In genomic region chr5:158589939-158590338, GRCh38 we compare ENCODE assay signal across 24 cellular contexts.
DNase-seq lines count a peak whose midpoint lies in the region; ATAC-seq lines count a peak whose summit lies in the region.
"Had no signal": no experiment of that assay in that cellular context is flagged by ENCODE, and none has a peak within 500 bp of the region (broad histone marks: within the 10 kb centered on the region; RNA-seq: fewer than 3 reads in every experiment).

No MANE protein-coding gene starts in this region.

- H3K4me1 Mint-ChIP-seq in naive B cell: peaks cover 15 to 23% (median 20%) of the 10 kb centered on the region in 3 donors
- H3K4me1 Mint-ChIP-seq: activated naive CD4-positive, alpha-beta T cell treated with anti-CD3 and anti-CD28 coated beads, Interleukin-2, amount 10 ng/mL, durations not matched to agents 7 days and 5 days; CD4-positive, alpha-beta memory T cell had no signal

- DNase-seq in GF-D8 (lab: John Stamatoyannopoulos, UW): peak; percentile 25
- DNase-seq in M059J (ENCODE audit: low read depth): peak; percentile 5
- peak; percentile 29 for DNase-seq in astrocyte of the hippocampus (ENCODE audit: low read depth, low spot score)
- DNase-seq in naive B cell: no peak
- no peak for DNase-seq in substantia nigra (lab: John Stamatoyannopoulos, UW)
- no peak for DNase-seq in 8988T
- no peak for DNase-seq in activated CD4-positive, alpha-beta T cell treated with anti-CD3 and anti-CD28 coated beads for 1 hour
- DNase-seq: activated naive CD4-positive, alpha-beta T cell treated with anti-CD3 and anti-CD28 coated beads, Interleukin-2, amount 10 ng/mL, durations not matched to agents 7 days and 5 days; activated T-cell treated with anti-CD3 and anti-CD28 coated beads, Interleukin-2, amount 50 U/mL, for 72 hours; amygdala; CD4-positive, alpha-beta memory T cell; DMS 273 treated with DMSO at 0.1 percent for 48 hours; GDM1; GM23248; NCI-H1436; NCI-H2171; NCI-H524 treated with DMSO at 0.1 percent for 48 hours; T-helper 1 cell; trophoblast cell had no signal

- H3K27ac Mint-ChIP-seq in naive B cell: peak overlapping the region in 1 of 6 donors; percentile 75
- H3K27ac Mint-ChIP-seq: activated naive CD4-positive, alpha-beta T cell treated with anti-CD3 and anti-CD28 coated beads, Interleukin-2, amount 10 ng/mL, durations not matched to agents 7 days and 5 days; activated T-cell treated with anti-CD3 and anti-CD28 coated beads, Interleukin-2, amount 50 U/mL, for 72 hours; CD4-positive, alpha-beta memory T cell had no signal

- peak; percentile 65 to 67 for ATAC-seq in naive B cell (ENCODE audit: low read depth in 2 of 2)
- no peak for ATAC-seq in HG02610 (IDR thresholded peaks at IDR 0.05; ENCODE audit: unreplicated experiment)
- ATAC-seq: activated T-cell treated with anti-CD3 and anti-CD28 coated beads, Interleukin-2, amount 50 U/mL, for 72 hours; HepG2; Panc1 had no signal

- H3K9me3 Mint-ChIP-seq in naive B cell: peaks cover 5 to 14% (median 8%) of the 10 kb centered on the region in 7 donors
- H3K9me3 Mint-ChIP-seq: activated naive CD4-positive, alpha-beta T cell treated with anti-CD3 and anti-CD28 coated beads, Interleukin-2, amount 10 ng/mL, durations not matched to agents 7 days and 5 days; activated T-cell treated with anti-CD3 and anti-CD28 coated beads, Interleukin-2, amount 50 U/mL, for 72 hours had no signal

- H3K36me3 Mint-ChIP-seq in naive B cell: peaks cover 0 to 15% of the 10 kb centered on the region in 2 donors
- H3K36me3 Mint-ChIP-seq: activated naive CD4-positive, alpha-beta T cell treated with anti-CD3 and anti-CD28 coated beads, Interleukin-2, amount 10 ng/mL, durations not matched to agents 7 days and 5 days; CD4-positive, alpha-beta memory T cell had no signal

- H3K4me3 Mint-ChIP-seq in naive B cell: peak overlapping the region in 2 of 8 donors; percentile 1 to 12
- H3K4me3 Mint-ChIP-seq: activated naive CD4-positive, alpha-beta T cell treated with anti-CD3 and anti-CD28 coated beads, Interleukin-2, amount 10 ng/mL, durations not matched to agents 7 days and 5 days; activated T-cell treated with anti-CD3 and anti-CD28 coated beads, Interleukin-2, amount 50 U/mL, for 72 hours; CD4-positive, alpha-beta memory T cell had no signal

- H3K27ac ChIP-seq in substantia nigra (ENCODE audit: low read depth, low read length, poor library complexity, severe bottlenecking): no peak overlapping the region
- H3K27ac ChIP-seq: GM23248, HL-60, neutrophil had no signal

- peaks cover 0 to 4% (median 0%) of the 10 kb centered on the region in 3 donors for H3K27me3 Mint-ChIP-seq in naive B cell
- H3K27me3 Mint-ChIP-seq: activated naive CD4-positive, alpha-beta T cell treated with anti-CD3 and anti-CD28 coated beads, Interleukin-2, amount 10 ng/mL, durations not matched to agents 7 days and 5 days had no signal

Comparison
In these comparisons a context has a peak if more than half of its experiments do, and no peak if none do; other contexts are left out.
1. DNase-seq: peak in GF-D8 (single experiment), M059J (single experiment) and astrocyte of the hippocampus (single experiment); none in naive B cell (single experiment), substantia nigra (0 of 49), 8988T (single experiment) and activated CD4-positive, alpha-beta T cell treated with anti-CD3 and anti-CD28 coated beads for 1 hour (single experiment).